In genomic region chr2:234981197-234982095, GRCh38 we compare ENCODE assay signal across 8 cellular contexts. TPM values are rescaled to one million over a fixed set of nuclear protein-coding genes. Genes with fewer than 3 reads are reported as not detected.
DNase-seq lines count a peak whose midpoint lies in the region; ATAC-seq, FAIRE-seq and TF ChIP-seq lines count a peak whose summit lies in the region.

No MANE protein-coding gene starts in this region.

- H3K27me3 Mint-ChIP-seq in astrocyte (ENCODE audit: low read depth, unreplicated experiment): no peaks in the 10 kb centered on the region

- peaks cover 33% of the 10 kb centered on the region for H3K36me3 Mint-ChIP-seq in astrocyte (ENCODE audit: low read depth, unreplicated experiment)

- peaks cover 89% of the 10 kb centered on the region for H3K4me1 Mint-ChIP-seq in astrocyte (ENCODE audit: low read depth, unreplicated experiment)

- peak overlapping the region; percentile 95 for H3K27ac ChIP-seq in astrocyte (ENCODE audit: low read depth, low read length)

- peak; percentile 78 for FAIRE-seq in astrocyte (lab: Jason Lieb, UNC)

- TF ChIP-seq CTCF in astrocyte (IDR thresholded peaks at IDR 0.05; ENCODE audit: insufficient read depth, low read depth, low read length): no peak

- H3K9me3 ChIP-seq in astrocyte (ENCODE audit: insufficient read depth, low read depth, low read length): no peaks in the 10 kb centered on the region

- H3K9ac ChIP-seq in astrocyte (ENCODE audit: low read length): peak overlapping the region; percentile 86

- H2AFZ ChIP-seq in astrocyte (ENCODE audit: low read depth, low read length): no peak overlapping the region

- DNase-seq in HS-27A (ENCODE audit: low read depth) (peak; percentile 69), astrocyte (ENCODE audit: low read depth) (peak; percentile 100), iPS-NIHi11 (ENCODE audit: low spot score) (peak; percentile 70), stromal cell of bone marrow (ENCODE audit: low read depth) (peak; percentile 89)
- no peak for DNase-seq in stimulated activated CD4-positive, alpha-beta T cell treated with anti-CD3 and anti-CD28 coated beads, Interleukin-4, amount 100 ng/mL, for 24 hours

- peak overlapping the region; percentile 85 for H3K4me2 ChIP-seq in astrocyte (ENCODE audit: low read length)

- peaks cover 93% of the 10 kb centered on the region for H3K79me2 ChIP-seq in astrocyte (ENCODE audit: insufficient read depth, low read length)

- H3K36me3 ChIP-seq in astrocyte (ENCODE audit: insufficient read depth, low read length): peaks cover 23% of the 10 kb centered on the region

- H3K4me3 ChIP-seq in astrocyte (ENCODE audit: insufficient read depth, low read depth, low read length): peak overlapping the region; percentile 36

- no peaks in the 10 kb centered on the region for H3K27me3 ChIP-seq in astrocyte (ENCODE audit: insufficient read depth, low read length)

- peak overlapping the region; percentile 63 for H3K4me3 Mint-ChIP-seq in astrocyte (ENCODE audit: unreplicated experiment)

- peak overlapping the region; percentile 90 for H3K27ac Mint-ChIP-seq in astrocyte (ENCODE audit: unreplicated experiment)

- H3K9me3 Mint-ChIP-seq in astrocyte (ENCODE audit: unreplicated experiment): peaks cover 3% of the 10 kb centered on the region

- peaks cover 65% of the 10 kb centered on the region for H3K4me1 ChIP-seq in astrocyte (ENCODE audit: insufficient read depth, low read length)

- no peak for ATAC-seq in HG03139 (IDR thresholded peaks at IDR 0.05; ENCODE audit: unreplicated experiment)
- no peak for ATAC-seq in GM19351 (IDR thresholded peaks at IDR 0.05; ENCODE audit: unreplicated experiment)
- no peak for ATAC-seq in HG03432 (IDR thresholded peaks at IDR 0.05; ENCODE audit: unreplicated experiment)

- peaks cover 90% of the 10 kb centered on the region for H4K20me1 ChIP-seq in astrocyte (ENCODE audit: insufficient read depth, low read length)

RNA-seq across cellular contexts. Expression of gene SH3BP4, which starts 29.6 kb away (rescaled TPM):
- total RNA-seq in astrocyte: 117 and 127 TPM in 2 replicates
